In genomic region chr12:103794814-103795213, GRCh38 we compare ENCODE assay signal across 25 cellular contexts.
"Had no signal": no experiment of that assay in that cellular context is flagged by ENCODE, and none has a peak within 500 bp of the region (broad histone marks: within the 10 kb centered on the region; RNA-seq: fewer than 3 reads in every experiment).

No MANE protein-coding gene starts in this region.

- DNase-seq: activated CD4-positive, alpha-beta T cell treated with anti-CD3 and anti-CD28 coated beads for 36 hours; activated CD4-positive, alpha-beta T cell treated with anti-CD3 and anti-CD28 coated beads, Interleukin-2, amount 50 U/mL, for 4 hours; activated CD4-positive, CD25-positive, alpha-beta regulatory T cell; activated effector memory CD4-positive, alpha-beta T cell treated with Interleukin-2 at 50 U/mL for 16 hours; activated naive CD4-positive, alpha-beta T cell treated with anti-CD3 and anti-CD28 coated beads for 36 hours; activated naive CD8-positive, alpha-beta T cell treated with anti-CD3 and anti-CD28 coated beads for 36 hours; amniotic stem cell; dermis blood vessel endothelial cell; effector CD4-positive, alpha-beta T cell; foreskin keratinocyte; heart left ventricle; hypothalamus; immature natural killer cell; kidney glomerular epithelial cell; left lung; ovary; retina; stimulated activated CD4-positive, alpha-beta T cell treated with anti-CD3 and anti-CD28 coated beads, Interleukin-15, amount 100 ng/mL, for 24 hours; stimulated activated CD4-positive, alpha-beta T cell treated with anti-CD3 and anti-CD28 coated beads, Interleukin-2, amount 100 ng/mL, for 24 hours; stimulated activated naive B cell treated with anti-CD40 and anti-IgM and Interleukin-4, amounts not matched to agents 10 μg/mL and 1 μg/mL and 100 μg/mL, for 72 hours; T-helper 1 cell; tibial artery had no signal

- H3K9me3 ChIP-seq: esophagus muscularis mucosa, heart left ventricle, left lung, ovary, prostate gland, suprapubic skin, tibial artery had no signal

- H3K4me1 ChIP-seq: foreskin keratinocyte, prostate gland had no signal

- H3K4me3 ChIP-seq: esophagus muscularis mucosa, heart left ventricle, left lung, ovary, prostate gland, suprapubic skin, tibial artery had no signal

- ATAC-seq: activated CD4-positive, alpha-beta T cell treated with anti-CD3 and anti-CD28 coated beads for 36 hours; foreskin keratinocyte; left lung; stimulated activated naive B cell treated with anti-CD40 and anti-IgM and Interleukin-4, amounts not matched to agents 10 μg/mL and 1 μg/mL and 100 μg/mL, for 72 hours had no signal

- H3K36me3 ChIP-seq: ovary, prostate gland had no signal

- H3K27me3 ChIP-seq: esophagus muscularis mucosa, foreskin keratinocyte, heart left ventricle, left lung, ovary, suprapubic skin, tibial artery had no signal

- H3K27ac ChIP-seq: esophagus muscularis mucosa, foreskin keratinocyte, heart left ventricle, left lung, ovary, prostate gland, suprapubic skin had no signal
